ENCODE assay signal across 22 cellular contexts in genomic region chr2:241798631-241799521, GRCh38. TPM values are rescaled to one million over a fixed set of nuclear protein-coding genes. Genes with fewer than 3 reads are reported as not detected.
DNase-seq lines count a peak whose midpoint lies in the region; ATAC-seq and TF ChIP-seq lines count a peak whose summit lies in the region.
"Had no signal": no experiment of that assay in that cellular context is flagged by ENCODE, and none has a peak within 500 bp of the region (broad histone marks: within the 10 kb centered on the region; RNA-seq: fewer than 3 reads in every experiment).

No MANE protein-coding gene starts in this region.

- DNase-seq in activated gamma-delta T cell treated with Interleukin-2 at 50 U/mL for 16 hours (peak; percentile 2), activated gamma-delta T cell (lab: John Stamatoyannopoulos, UW) (no peak), RWPE2 (ENCODE audit: low spot score) (peak; percentile 54), left colon (peak; percentile 11 to 28), vagina (ENCODE audit: extremely low spot score in 2 of 2) (peak; percentile 77 to 83), caudate nucleus (lab: John Stamatoyannopoulos, UW) (no peak), immature natural killer cell (no peak)
- DNase-seq: activated naive CD8-positive, alpha-beta T cell treated with anti-CD3 and anti-CD28 coated beads, Interleukin-2, amount 10 ng/mL, durations not matched to agents 7 days and 5 days; effector CD8-positive, alpha-beta T cell; MM.1S; NCI-H510A; stimulated activated CD4-positive, alpha-beta T cell treated with anti-CD3 and anti-CD28 coated beads, Interleukin-12 subunit alpha, Interleukin-12 subunit beta, amount 100 ng/mL, for 4 hours; stimulated activated naive CD4-positive, alpha-beta T cell treated with Interleukin-2 at 50 U/mL for 16 hours; T-helper 9 cell had no signal

- no peak overlapping the region for H3K4me3 Mint-ChIP-seq in immature natural killer cell
- H3K4me3 Mint-ChIP-seq: activated naive CD8-positive, alpha-beta T cell treated with anti-CD3 and anti-CD28 coated beads, Interleukin-2, amount 10 ng/mL, durations not matched to agents 7 days and 5 days had no signal

- H3K9me3 ChIP-seq in RWPE2 (ENCODE audit: severe bottlenecking) (no peaks in the 10 kb centered on the region), vagina (no peaks in the 10 kb centered on the region)
- H3K9me3 ChIP-seq: pancreas had no signal

- H3K36me3 Mint-ChIP-seq in immature natural killer cell = no peaks in the 10 kb centered on the region
- H3K36me3 Mint-ChIP-seq: activated naive CD8-positive, alpha-beta T cell treated with anti-CD3 and anti-CD28 coated beads, Interleukin-2, amount 10 ng/mL, durations not matched to agents 7 days and 5 days had no signal

- H3K27ac Mint-ChIP-seq in immature natural killer cell = no peak overlapping the region
- H3K27ac Mint-ChIP-seq: activated naive CD8-positive, alpha-beta T cell treated with anti-CD3 and anti-CD28 coated beads, Interleukin-2, amount 10 ng/mL, durations not matched to agents 7 days and 5 days had no signal

- H3K4me1 ChIP-seq in RWPE2 (ENCODE audit: insufficient read depth, poor library complexity, severe bottlenecking) = no peaks in the 10 kb centered on the region
- H3K4me1 ChIP-seq in vagina = peaks cover 7% of the 10 kb centered on the region

- H3K36me3 ChIP-seq in RWPE2 (ENCODE audit: low read depth) = no peaks in the 10 kb centered on the region
- no peaks in the 10 kb centered on the region for H3K36me3 ChIP-seq in vagina
- H3K36me3 ChIP-seq: pancreas, SJSA1 had no signal

- peaks cover 0 to 4% (median 0%) of the 10 kb centered on the region in 6 donors for H3K9me3 Mint-ChIP-seq in immature natural killer cell
- H3K9me3 Mint-ChIP-seq: activated naive CD8-positive, alpha-beta T cell treated with anti-CD3 and anti-CD28 coated beads, Interleukin-2, amount 10 ng/mL, durations not matched to agents 7 days and 5 days had no signal

- intact Hi-C loops in left colon (cut with DNase I, micrococcal nuclease) = no loop called here
- intact Hi-C loops in vagina (cut with DNase I) = no loop called here

- ATAC-seq in RWPE2 (ENCODE audit: low read depth) (no peak), left colon (no peak), GM19467 (IDR thresholded peaks at IDR 0.05; ENCODE audit: unreplicated experiment) (no peak)
- ATAC-seq: pancreas had no signal

- H3K27ac ChIP-seq in RWPE2 (ENCODE audit: poor library complexity, severe bottlenecking) (no peak overlapping the region), vagina (no peak overlapping the region), caudate nucleus (ENCODE audit: low read depth, low read length) (no peak overlapping the region)
- H3K27ac ChIP-seq: pancreas, SJSA1 had no signal

- no peak overlapping the region for H3K4me3 ChIP-seq in RWPE2 (ENCODE audit: severe bottlenecking)
- no peak overlapping the region for H3K4me3 ChIP-seq in vagina
- H3K4me3 ChIP-seq: pancreas, SJSA1 had no signal

- TF ChIP-seq CTCF in RWPE2 (IDR thresholded peaks at IDR 0.05; ENCODE audit: poor library complexity, severe bottlenecking) = no peak
- TF ChIP-seq CTCF in vagina (IDR thresholded peaks at IDR 0.05) = no peak

- peaks cover 0 to 2% of the 10 kb centered on the region in 2 donors for H3K4me1 Mint-ChIP-seq in immature natural killer cell

- H3K27me3 ChIP-seq in RWPE2 (ENCODE audit: insufficient read depth, poor library complexity, severe bottlenecking) (no peaks in the 10 kb centered on the region), vagina (no peaks in the 10 kb centered on the region)

- H3K27me3 Mint-ChIP-seq in immature natural killer cell (ENCODE audit: low read depth in 3 of 3) = peaks cover 4 to 9% (median 8%) of the 10 kb centered on the region in 3 donors

- TF ChIP-seq POLR2A in vagina (IDR thresholded peaks at IDR 0.05) = no peak

RNA-seq across cellular contexts. Expression of gene NEU4, which starts 10.1 kb away (rescaled TPM):
- total RNA-seq in left colon = 100 to 1,000 TPM in 1 of 2 donors, 10 to 100 TPM in 1; 32.3 to 124 TPM
- total RNA-seq in vagina = not detected
- not detected for polyA plus RNA-seq in immature natural killer cell
- total RNA-seq: bronchial epithelial cell, fibroblast of lung, kidney epithelial cell, pancreas, SJSA1 had no signal
- polyA plus RNA-seq: AG04450, fibroblast of lung had no signal

RNA-seq across cellular contexts. Expression of gene GAL3ST2, which starts 22.3 kb away (rescaled TPM):
- 10 to 100 TPM; 50.8 to 69.8 TPM for total RNA-seq in left colon
- 0.98 TPM for total RNA-seq in vagina
- polyA plus RNA-seq in immature natural killer cell = not detected
- total RNA-seq: bronchial epithelial cell, kidney epithelial cell, pancreas, SJSA1, urinary bladder had no signal
- polyA plus RNA-seq: AG04450, fibroblast of lung, pancreas, urinary bladder had no signal

RNA-seq across cellular contexts. Expression of gene PDCD1, which starts 59.8 kb away (rescaled TPM):
- total RNA-seq in left colon (under 1 TPM in 1 of 2 donors, not detected in 1; 0.36 TPM), vagina (3.9 TPM)
- polyA plus RNA-seq in immature natural killer cell = 1 to 10 TPM in 1 of 3 donors, not detected in 2; 3.3 TPM
- total RNA-seq: bronchial epithelial cell, fibroblast of lung, SJSA1, urinary bladder had no signal
- polyA plus RNA-seq: AG04450, fibroblast of lung had no signal

Comparison
In these comparisons a context has a peak if more than half of its experiments do, and no peak if none do; other contexts are left out.
1. DNase-seq: peak in activated gamma-delta T cell treated with Interleukin-2 at 50 U/mL for 16 hours (single experiment), RWPE2 (single experiment), left colon (2 of 2) and vagina (2 of 2); none in activated gamma-delta T cell (single experiment), caudate nucleus (0 of 61) and immature natural killer cell (0 of 3).
2. RNA of gene NEU4, which starts 10.1 kb away (total RNA-seq): 32.3 to 124 TPM in left colon; not detected in vagina (single experiment); every median in the first group is over 10 times any median in the second.
3. RNA of gene GAL3ST2, which starts 22.3 kb away (total RNA-seq): 50.8 to 69.8 TPM in left colon; 0.98 TPM in vagina (single experiment); every median in the first group is over 10 times any median in the second.